ENCODE assay signal across 17 cellular contexts in the genomic region with DNA sequence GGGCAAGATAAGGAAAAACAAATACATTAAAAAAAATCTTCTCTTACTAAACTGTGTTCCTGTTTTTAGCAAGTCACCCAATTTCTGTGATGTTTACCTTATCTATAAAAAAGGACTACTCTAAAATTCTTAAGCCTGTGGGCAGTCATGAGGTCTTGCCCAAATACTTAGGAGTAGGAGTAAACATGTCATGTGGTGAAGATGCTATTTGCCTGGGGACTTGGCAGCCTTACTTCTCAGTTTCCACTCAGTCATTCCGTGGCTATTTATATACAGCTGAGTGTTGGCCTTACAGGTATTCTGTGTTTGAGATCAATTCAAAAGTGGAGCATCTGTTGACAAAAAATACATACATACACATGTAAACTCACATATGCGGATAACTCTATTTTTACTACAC.
DNase-seq lines count a peak whose midpoint lies in the region; ATAC-seq and TF ChIP-seq lines count a peak whose summit lies in the region.
"Had no signal": no experiment of that assay in that cellular context is flagged by ENCODE, and none has a peak within 500 bp of the region (broad histone marks: within the 10 kb centered on the region; RNA-seq: fewer than 3 reads in every experiment).

No MANE protein-coding gene starts in this region.

- no peak overlapping the region for H3K23ac ChIP-seq in mesenchymal stem cell (ENCODE audit: low read length in 2 of 2)

- peaks cover 1% of the 10 kb centered on the region for H3K79me1 ChIP-seq in mesenchymal stem cell (replicated peaks; ENCODE audit: low read length, poor library complexity, severe bottlenecking)

- H2AFZ ChIP-seq in mesenchymal stem cell (ENCODE audit: low read depth, low read length) = no peak overlapping the region

- no peak for TF ChIP-seq POLR2A in esophagus squamous epithelium (IDR thresholded peaks at IDR 0.05)

- no peak overlapping the region for H3K14ac ChIP-seq in mesenchymal stem cell (ENCODE audit: low read length in 2 of 2)

- 60% methylated on average over 1 of the region's 2 CpGs for WGBS in mesenchymal stem cell
- 69 to 70% methylated on average over 2 of the region's 2 CpGs for WGBS in esophagus squamous epithelium, 2 donors

- H3K9ac ChIP-seq in mesenchymal stem cell (ENCODE audit: low read length) = no peak overlapping the region

- H2BK15ac ChIP-seq in mesenchymal stem cell (ENCODE audit: low read depth, poor library complexity, severe bottlenecking) = no peak overlapping the region

- no peak overlapping the region for H4K91ac ChIP-seq in mesenchymal stem cell (ENCODE audit: low read length)

- H3K27ac ChIP-seq in mesenchymal stem cell (ENCODE audit: low read length, poor library complexity, severe bottlenecking) (no peak overlapping the region), esophagus squamous epithelium (no peak overlapping the region)

- H3K36me3 ChIP-seq in mesenchymal stem cell (ENCODE audit: control insufficient read depth in 1 of 2, insufficient read depth in 2 of 2, low read depth in 1 of 2, low read length in 2 of 2) (peaks cover 9 to 27% of the 10 kb centered on the region in 2 experiments), mucosa of descending colon (ENCODE audit: low read depth) (no peaks in the 10 kb centered on the region), esophagus squamous epithelium (peaks cover 0 to 91% (median 8%) of the 10 kb centered on the region in 3 donors)

- no peak overlapping the region for H2AK5ac ChIP-seq in mesenchymal stem cell (ENCODE audit: low read length, severe bottlenecking)

- H3K4me1 ChIP-seq in mesenchymal stem cell (ENCODE audit: control insufficient read depth, insufficient read depth, low read depth, low read length) = no peaks in the 10 kb centered on the region
- no peaks in the 10 kb centered on the region for H3K4me1 ChIP-seq in mucosa of descending colon (ENCODE audit: low read depth)
- peaks cover 0 to 14% (median 0%) of the 10 kb centered on the region in 3 donors for H3K4me1 ChIP-seq in esophagus squamous epithelium

- intact Hi-C loops in mucosa of descending colon (cut with DNase I, micrococcal nuclease) = no loop called here
- intact Hi-C loops in esophagus squamous epithelium (cut with DNase I) = no loop called here

- no peak overlapping the region for H2BK120ac ChIP-seq in mesenchymal stem cell (ENCODE audit: low read depth, low read length)

- H3K4me2 ChIP-seq in mesenchymal stem cell (ENCODE audit: low read length, poor library complexity, severe bottlenecking) = no peak overlapping the region

- H3K18ac ChIP-seq in mesenchymal stem cell (ENCODE audit: low read depth in 1 of 2, low read length in 2 of 2) = no peak overlapping the region

- no peak overlapping the region for H2BK5ac ChIP-seq in mesenchymal stem cell (ENCODE audit: low read depth, low read length, poor library complexity, severe bottlenecking)

- H4K8ac ChIP-seq in mesenchymal stem cell (ENCODE audit: low read length) = no peak overlapping the region

- H3K4ac ChIP-seq in mesenchymal stem cell (ENCODE audit: low read depth in 1 of 2, low read length in 2 of 2) = no peak overlapping the region

- no peak overlapping the region for H3K4me3 ChIP-seq in AG10803 (ENCODE audit: low read length)
- H3K4me3 ChIP-seq in cardiac fibroblast (replicated peaks in 1 of 2; ENCODE audit: low read depth in 2 of 2, low read length in 2 of 2) = no peak overlapping the region
- no peak overlapping the region for H3K4me3 ChIP-seq in mesenchymal stem cell (ENCODE audit: insufficient read depth in 1 of 2, low read depth in 1 of 2, low read length in 2 of 2)
- no peak overlapping the region for H3K4me3 ChIP-seq in mucosa of descending colon
- no peak overlapping the region for H3K4me3 ChIP-seq in esophagus squamous epithelium

- H2BK12ac ChIP-seq in mesenchymal stem cell (ENCODE audit: low read length in 2 of 2) = no peak overlapping the region

- TF ChIP-seq CTCF in AG10803 (conservative IDR thresholded peaks at IDR 0.05; ENCODE audit: low read length) (no peak), cardiac fibroblast (IDR thresholded peaks at IDR 0.05; ENCODE audit: low read depth, low read length) (no peak), mucosa of descending colon (IDR thresholded peaks at IDR 0.05) (no peak), esophagus squamous epithelium (IDR thresholded peaks at IDR 0.05) (no peak)

- H3K9me3 ChIP-seq in mesenchymal stem cell (ENCODE audit: control insufficient read depth, low read length) (no peaks in the 10 kb centered on the region), mucosa of descending colon (no peaks in the 10 kb centered on the region), esophagus squamous epithelium (no peaks in the 10 kb centered on the region)

- H3K27me3 ChIP-seq in mesenchymal stem cell (ENCODE audit: control insufficient read depth in 1 of 2, insufficient read depth in 1 of 2, low read length in 2 of 2) (no peaks in the 10 kb centered on the region), esophagus squamous epithelium (no peaks in the 10 kb centered on the region)

- ATAC-seq in HG02885 (IDR thresholded peaks at IDR 0.05; ENCODE audit: poor library complexity, unreplicated experiment) = peak; percentile 47
- no peak for ATAC-seq in GM18873 (IDR thresholded peaks at IDR 0.05; ENCODE audit: low FRiP score, unreplicated experiment)
- ATAC-seq in mucosa of descending colon = no peak
- ATAC-seq: CD8-positive, alpha-beta T cell; naive thymus-derived CD4-positive, alpha-beta T cell; stimulated activated naive CD8-positive, alpha-beta T cell treated with anti-CD3 and anti-CD28 coated beads, Interleukin-15, amount 100 ng/mL, for 72 hours had no signal

- DNase-seq in AG10803 (ENCODE audit: low read depth) (peak; percentile 61), cardiac fibroblast (ENCODE audit: low read depth in 2 of 2) (peak; percentile 27 to 67), mesenchymal stem cell (peak; percentile 8), UCSD-AML1 (lab: John Stamatoyannopoulos, UW; ENCODE audit: unreplicated experiment) (no peak), mucosa of descending colon (no peak), esophagus squamous epithelium (lab: John Stamatoyannopoulos, UW) (no peak)
- DNase-seq: activated naive CD4-positive, alpha-beta T cell treated with anti-CD3 and anti-CD28 coated beads for 36 hours; CD8-positive, alpha-beta T cell; islet precursor cell; naive thymus-derived CD4-positive, alpha-beta T cell; NCI-H1436; NCI-H526 treated with DMSO at 0.1 percent for 48 hours; right cardiac atrium; SHP77; stimulated activated naive CD8-positive, alpha-beta T cell treated with anti-CD3 and anti-CD28 coated beads, Interleukin-15, amount 100 ng/mL, for 72 hours had no signal

Comparison
In these comparisons a context has a peak if more than half of its experiments do, and no peak if none do; other contexts are left out.
1. DNase-seq: peak in AG10803 (single experiment), cardiac fibroblast (2 of 2) and mesenchymal stem cell (single experiment); none in UCSD-AML1 (single experiment), mucosa of descending colon (0 of 3) and esophagus squamous epithelium (single experiment).